ENCODE assay signal across 5 cellular contexts in the genomic region with DNA sequence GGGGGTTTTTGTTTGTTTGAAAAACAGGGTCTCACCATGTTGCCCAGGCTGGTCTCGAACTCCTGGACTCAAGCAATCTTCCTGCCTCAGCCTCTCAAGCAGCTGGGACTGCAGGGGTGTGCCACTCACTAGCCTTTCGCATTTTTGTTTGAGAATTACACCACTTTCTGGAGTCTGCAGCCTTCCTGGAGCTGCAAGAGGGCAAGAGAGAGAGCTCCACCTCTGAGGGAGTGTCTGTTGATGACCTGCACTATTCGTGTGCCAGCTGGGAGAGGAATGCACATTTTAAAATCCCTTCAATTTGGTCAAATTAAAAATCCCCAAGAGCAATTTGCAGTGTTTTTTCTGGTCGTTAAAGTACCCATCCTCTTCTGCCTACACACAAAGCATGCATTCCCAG. TPM values are rescaled to one million over a fixed set of nuclear protein-coding genes. Genes with fewer than 3 reads are reported as not detected.
"Had no signal": no experiment of that assay in that cellular context is flagged by ENCODE, and none has a peak within 500 bp of the region (broad histone marks: within the 10 kb centered on the region; RNA-seq: fewer than 3 reads in every experiment).

No MANE protein-coding gene starts in this region.

- H3K4me3 Mint-ChIP-seq: GM23338, H9 had no signal

- H3K27ac Mint-ChIP-seq: GM23338, H9 had no signal

- H3K4me3 ChIP-seq: GM23338 had no signal

- H3K9me3 Mint-ChIP-seq: GM23338, H9 had no signal

- DNase-seq: H9, HCEC 1CT, IMR-90 had no signal

- ATAC-seq: GM23338 had no signal

RNA-seq across cellular contexts. Expression of a gene that starts 5.0 kb away (rescaled TPM):
- total RNA-seq: HT-29 had no signal
